12 cellular contexts compared by ENCODE assay signal in genomic region chr9:6655036-6655435, GRCh38. TPM values are rescaled to one million over a fixed set of nuclear protein-coding genes. Genes with fewer than 3 reads are reported as not detected.
DNase-seq lines count a peak whose midpoint lies in the region; ATAC-seq, FAIRE-seq and TF ChIP-seq lines count a peak whose summit lies in the region.
"Had no signal": no experiment of that assay in that cellular context is flagged by ENCODE, and none has a peak within 500 bp of the region (broad histone marks: within the 10 kb centered on the region; RNA-seq: fewer than 3 reads in every experiment).

No MANE protein-coding gene starts in this region.

- TF ChIP-seq CTCF in osteoblast (IDR thresholded peaks at IDR 0.05; ENCODE audit: extremely low read depth, low read depth, low read length) (no peak), mucosa of descending colon (IDR thresholded peaks at IDR 0.05) (no peak), pancreas (IDR thresholded peaks at IDR 0.05) (no peak)

- no peaks in the 10 kb centered on the region for H3K9me3 ChIP-seq in T-helper 17 cell (ENCODE audit: control insufficient read depth, low read length, poor library complexity, severe bottlenecking)
- no peaks in the 10 kb centered on the region for H3K9me3 ChIP-seq in osteoblast (ENCODE audit: low read depth, low read length)
- no peaks in the 10 kb centered on the region for H3K9me3 ChIP-seq in mucosa of descending colon
- H3K9me3 ChIP-seq in pancreas, result no peaks in the 10 kb centered on the region

- H3K4me1 Mint-ChIP-seq in T-helper 17 cell, result peaks cover 6% of the 10 kb centered on the region

- no peak for FAIRE-seq in pancreas (lab: Jason Lieb, UNC)
- FAIRE-seq: H1 had no signal

- H3K4me3 Mint-ChIP-seq in T-helper 17 cell, result peak overlapping the region; percentile 75

- no peak overlapping the region for H3K27ac ChIP-seq in osteoblast (ENCODE audit: low read depth, low read length)
- no peak overlapping the region for H3K27ac ChIP-seq in pancreas

- peaks cover 28% of the 10 kb centered on the region for H3K27me3 Mint-ChIP-seq in T-helper 17 cell

- 90 to 94% methylated on average over 7 of the region's 7 CpGs for WGBS in pancreas, 2 donors

- H3K4me1 ChIP-seq in osteoblast (ENCODE audit: insufficient read depth, low read length) (no peaks in the 10 kb centered on the region), mucosa of descending colon (ENCODE audit: low read depth) (no peaks in the 10 kb centered on the region), pancreas (no peaks in the 10 kb centered on the region)

- no peak overlapping the region for H2AFZ ChIP-seq in osteoblast (ENCODE audit: low read length)

- intact Hi-C loops in mucosa of descending colon (cut with DNase I, micrococcal nuclease), result no loop called here
- intact Hi-C loops in pancreas (cut with DNase I), result no loop called here

- no peaks in the 10 kb centered on the region for H3K27me3 ChIP-seq in osteoblast (ENCODE audit: insufficient read depth, low read length)
- H3K27me3 ChIP-seq in pancreas, result no peaks in the 10 kb centered on the region

- DNase-seq in T-helper 17 cell (no peak), NCI-H2029 (lab: John Stamatoyannopoulos, UW) (no peak), osteoblast (ENCODE audit: insufficient read length, low spot score, missing footprints) (no peak), mucosa of descending colon (no peak), pancreas (no peak)
- DNase-seq: COR-L47, left colon, NCI-H1092 had no signal

- no peaks in the 10 kb centered on the region for H4K20me1 ChIP-seq in osteoblast (ENCODE audit: insufficient read depth, low read length)

- H3K36me3 Mint-ChIP-seq in T-helper 17 cell (ENCODE audit: low read depth), result no peaks in the 10 kb centered on the region

- H3K4me3 ChIP-seq in osteoblast (ENCODE audit: insufficient read depth, low read length), result no peak overlapping the region
- no peak overlapping the region for H3K4me3 ChIP-seq in mucosa of descending colon
- no peak overlapping the region for H3K4me3 ChIP-seq in pancreas

- no peak overlapping the region for H3K27ac Mint-ChIP-seq in T-helper 17 cell

- no peak overlapping the region for H3K4me2 ChIP-seq in osteoblast (ENCODE audit: insufficient read depth, low read length)

- H3K36me3 ChIP-seq in osteoblast (ENCODE audit: insufficient read depth, low read length) (no peaks in the 10 kb centered on the region), mucosa of descending colon (ENCODE audit: low read depth) (no peaks in the 10 kb centered on the region), pancreas (no peaks in the 10 kb centered on the region)

- ATAC-seq in GM18499 (IDR thresholded peaks at IDR 0.05; ENCODE audit: insufficient read depth, unreplicated experiment) (peak; percentile 83), GM21360 (IDR thresholded peaks at IDR 0.05; ENCODE audit: unreplicated experiment) (peak; percentile 88), HG03060 (IDR thresholded peaks at IDR 0.05; ENCODE audit: low read depth, unreplicated experiment) (peak; percentile 90), T-helper 17 cell (no peak), mucosa of descending colon (no peak), pancreas (no peak)
- ATAC-seq: left colon had no signal

- no peaks in the 10 kb centered on the region for H3K79me2 ChIP-seq in osteoblast (ENCODE audit: insufficient read depth, low read length)

RNA-seq across cellular contexts. Expression of gene GLDC, which starts 9.5 kb away (rescaled TPM):
- 1 to 10 TPM in 1 of 2 donors, not detected in 1; 1.1 TPM for total RNA-seq in T-helper 17 cell
- total RNA-seq in osteoblast, result 0.72 and 2.4 TPM in 2 replicates
- total RNA-seq in mucosa of descending colon, result under 1 TPM; 0.38 to 0.63 (median 0.58) TPM
- under 1 TPM in 3 of 6 donors, not detected in 3; 0.15 to 0.60 (median 0.47) TPM for total RNA-seq in pancreas
- polyA plus RNA-seq in pancreas, result 1 to 10 TPM in 1 of 2 donors, under 1 TPM in 1; 0.19 to 1.2 TPM

Comparison
In these comparisons a context has a peak if more than half of its experiments do, and no peak if none do; other contexts are left out.
1. ATAC-seq: peak in GM18499 (single experiment), GM21360 (single experiment) and HG03060 (single experiment); none in T-helper 17 cell (single experiment), mucosa of descending colon (single experiment) and pancreas (0 of 4).